17 cellular contexts compared by ENCODE assay signal in genomic region chr4:96175871-96176270, GRCh38.
DNase-seq lines count a peak whose midpoint lies in the region; ATAC-seq, FAIRE-seq and TF ChIP-seq lines count a peak whose summit lies in the region.
"Had no signal": no experiment of that assay in that cellular context is flagged by ENCODE, and none has a peak within 500 bp of the region (broad histone marks: within the 10 kb centered on the region; RNA-seq: fewer than 3 reads in every experiment).

No MANE protein-coding gene starts in this region.

- H3K4me1 ChIP-seq in HCT116 (ENCODE audit: control insufficient read depth in 1 of 2, insufficient read depth in 2 of 2, low read length in 2 of 2) = no peaks in the 10 kb centered on the region
- no peaks in the 10 kb centered on the region for H3K4me1 ChIP-seq in H1 (replicated peaks in 1 of 4; ENCODE audit: control insufficient read depth in 3 of 4, insufficient read depth in 4 of 4, low read length in 3 of 4)
- H3K4me1 ChIP-seq in GM23338 (ENCODE audit: insufficient read depth) = no peaks in the 10 kb centered on the region

- no peaks in the 10 kb centered on the region for H3K27me3 ChIP-seq in HCT116 (ENCODE audit: insufficient read depth, low read length)
- no peaks in the 10 kb centered on the region for H3K27me3 ChIP-seq in H1 (replicated peaks in 1 of 4; ENCODE audit: control insufficient read depth in 3 of 4, extremely low read depth in 1 of 4, insufficient read depth in 3 of 4, low read length in 3 of 4)
- H3K27me3 ChIP-seq in GM23338 (ENCODE audit: insufficient read depth) = no peaks in the 10 kb centered on the region

- H3K4me3 ChIP-seq in HCT116 (replicated peaks in 1 of 2; ENCODE audit: low read depth in 1 of 2, low read length in 2 of 2) (no peak overlapping the region), H1 (ENCODE audit: extremely low read depth in 1 of 4, insufficient read depth in 2 of 4, low read depth in 3 of 4, low read length in 4 of 4) (no peak overlapping the region), GM23338 (no peak overlapping the region)
- H3K4me3 ChIP-seq: GM12878 had no signal

- 0 out of 2 replicates have a peak, but pooled peaks cover 3% of the 10 kb centered on the region for H3K9me2 ChIP-seq in HCT116 (ENCODE audit: insufficient read depth)
- H3K9me2 ChIP-seq in GM23338 (ENCODE audit: insufficient read depth) = no peaks in the 10 kb centered on the region

- H2BK20ac ChIP-seq in H1 (ENCODE audit: low read length) = no peak overlapping the region

- H3K23me2 ChIP-seq in H1 (ENCODE audit: low read depth, low read length) = no peaks in the 10 kb centered on the region

- H3K4me3 Mint-ChIP-seq in GM23338 = no peak overlapping the region
- H3K4me3 Mint-ChIP-seq: B cell; CD4-positive, alpha-beta T cell; IgD-negative memory B cell had no signal

- no peak for TF ChIP-seq EP300 in H1 (IDR thresholded peaks at IDR 0.05; ENCODE audit: borderline replicate concordance in 1 of 2, low read depth in 2 of 2, low read length in 2 of 2)

- no peak overlapping the region for H2BK5ac ChIP-seq in H1 (ENCODE audit: low read depth, low read length)

- RAD21 ChIA-PET in HCT116 (lab: Charles Lee; ENCODE audit: low non-redundant PET in 1 of 2, low total read pairs in 2 of 2, uncharacterized antibody in 2 of 2, unreplicated experiment in 2 of 2) = no interaction called here

- H4K20me1 ChIP-seq in HCT116 (ENCODE audit: insufficient read depth) (no peaks in the 10 kb centered on the region), H1 (replicated peaks in 1 of 2; ENCODE audit: control insufficient read depth in 1 of 2, insufficient read depth in 2 of 2, low read length in 2 of 2) (no peaks in the 10 kb centered on the region), GM23338 (replicated peaks; ENCODE audit: insufficient read depth) (no peaks in the 10 kb centered on the region)

- FAIRE-seq in H1 (lab: Jason Lieb, UNC) = no peak
- FAIRE-seq: A204.1, GM12878, GM19239 had no signal

- TF ChIP-seq POLR2A in HCT116 (IDR thresholded peaks at IDR 0.05; ENCODE audit: borderline replicate concordance, extremely low read depth, insufficient read depth, insufficient read length) (no peak), H1 (IDR thresholded peaks at IDR 0.05; ENCODE audit: control extremely low read depth in 1 of 2, low read depth in 2 of 2, low read length in 2 of 2) (no peak)

- H3K27ac Mint-ChIP-seq in GM23338 = no peak overlapping the region
- H3K27ac Mint-ChIP-seq: B cell; CD4-positive, alpha-beta T cell; IgD-negative memory B cell had no signal

- H3K27me3 Mint-ChIP-seq in GM23338 (ENCODE audit: insufficient read depth, low read depth, poor library complexity) = no peaks in the 10 kb centered on the region
- H3K27me3 Mint-ChIP-seq: B cell; CD4-positive, alpha-beta T cell; IgD-negative memory B cell had no signal

- no peak overlapping the region for H4K5ac ChIP-seq in H1 (ENCODE audit: insufficient read length, low read depth, low read length)

- H2BK15ac ChIP-seq in H1 (ENCODE audit: low read length) = no peak overlapping the region

- H3K23ac ChIP-seq in H1 (ENCODE audit: insufficient read length) = no peak overlapping the region

- no peak overlapping the region for H3K56ac ChIP-seq in H1 (replicated peaks; ENCODE audit: insufficient read length, low read depth, low read length)

- no peaks in the 10 kb centered on the region for H3K79me2 ChIP-seq in HCT116 (ENCODE audit: insufficient read depth, low read length)
- no peaks in the 10 kb centered on the region for H3K79me2 ChIP-seq in H1 (ENCODE audit: control insufficient read depth in 1 of 2, insufficient read depth in 2 of 2, low read length in 2 of 2)
- H3K79me2 ChIP-seq in GM23338 (replicated peaks; ENCODE audit: insufficient read depth) = no peaks in the 10 kb centered on the region

- H2BK120ac ChIP-seq in H1 (replicated peaks; ENCODE audit: low read depth, low read length) = no peak overlapping the region

- ATAC-seq in HCT116 = no peak
- no peak for ATAC-seq in GM19467 (IDR thresholded peaks at IDR 0.05; ENCODE audit: unreplicated experiment)
- ATAC-seq in GM23338 = no peak
- ATAC-seq: GM12878 had no signal

- intact Hi-C loops in HCT116 (cut with micrococcal nuclease) = no loop called here

- WGBS in H1 (ENCODE audit: extremely low coverage in 1 of 2, insufficient coverage in 1 of 2, insufficient read length in 1 of 2, insufficient replicate concordance in 2 of 2, low coverage in 1 of 2, low lambda C conversion rate in 2 of 2, missing lambda C conversion rate in 1 of 2), 2 experiments = 85% methylated on average over 4 of the region's 4 CpGs; no CpG with 5 or more reads in 1 of the 2 experiments

- H2AK5ac ChIP-seq in H1 (ENCODE audit: low read depth, low read length) = no peak overlapping the region

- no peak overlapping the region for H3K14ac ChIP-seq in H1 (ENCODE audit: insufficient read length)

- no peaks in the 10 kb centered on the region for H3K4me1 Mint-ChIP-seq in GM23338
- H3K4me1 Mint-ChIP-seq: B cell, IgD-negative memory B cell had no signal

- TF ChIP-seq CTCF in HCT116 (IDR thresholded peaks at IDR 0.05 in 2 of 3, conservative IDR thresholded peaks at IDR 0.05 in 1 of 3; ENCODE audit: borderline replicate concordance in 1 of 3, insufficient read depth in 1 of 3, low read depth in 2 of 3, low read length in 2 of 3) (no peak), RWPE1 (conservative IDR thresholded peaks at IDR 0.05; ENCODE audit: low read depth) (no peak), H1 (IDR thresholded peaks at IDR 0.05; ENCODE audit: control extremely low read depth in 1 of 3, insufficient read depth in 1 of 3, low read depth in 1 of 3, low read length in 3 of 3) (no peak), GM23338 (conservative IDR thresholded peaks at IDR 0.05; ENCODE audit: low read depth in 2 of 2) (no peak)

- H3K4ac ChIP-seq in H1 (replicated peaks; ENCODE audit: insufficient read length, low read depth, low read length) = no peak overlapping the region

- H4K91ac ChIP-seq in H1 (replicated peaks; ENCODE audit: insufficient read length, low read length) = no peak overlapping the region

- H3K27ac ChIP-seq in HCT116 (ENCODE audit: low read depth, low read length) = no peak overlapping the region
- H3K27ac ChIP-seq in RWPE1 = no peak overlapping the region
- H3K27ac ChIP-seq in H1 (ENCODE audit: low read depth, low read length) = no peak overlapping the region
- no peak overlapping the region for H3K27ac ChIP-seq in GM23338 (ENCODE audit: low read depth)

- no peaks in the 10 kb centered on the region for H3K9me3 Mint-ChIP-seq in GM23338
- H3K9me3 Mint-ChIP-seq: CD4-positive, alpha-beta T cell; IgD-negative memory B cell had no signal

- H3K4me2 ChIP-seq in HCT116 (ENCODE audit: low read length) (no peak overlapping the region), H1 (ENCODE audit: insufficient read depth in 1 of 2, low read depth in 2 of 2, low read length in 2 of 2) (no peak overlapping the region), GM23338 (no peak overlapping the region)

- no peaks in the 10 kb centered on the region for H3K36me3 Mint-ChIP-seq in GM23338 (ENCODE audit: low read depth)
- H3K36me3 Mint-ChIP-seq: IgD-negative memory B cell had no signal

- no peaks in the 10 kb centered on the region for H3F3A ChIP-seq in GM23338 (replicated peaks; ENCODE audit: low read depth)

- DNase-seq in HCT116 (ENCODE audit: low read depth, low spot score) (no peak), RWPE1 (ENCODE audit: low spot score) (peak; percentile 0), H1 (ENCODE audit: low read depth in 1 of 2, low spot score in 2 of 2) (no peak), kidney tubule cell (ENCODE audit: low spot score) (peak; percentile 3), GM23338 (ENCODE audit: low spot score) (no peak), NCI-H82 (lab: John Stamatoyannopoulos, UW) (no peak)
- DNase-seq: C1 segment of cervical spinal cord; Calu3; CD4-positive, alpha-beta T cell; DMS 273 treated with DMSO at 0.1 percent for 48 hours; H7 had no signal

- no peaks in the 10 kb centered on the region for H3K9me3 ChIP-seq in HCT116 (ENCODE audit: control insufficient read depth in 1 of 2, insufficient read depth in 1 of 2, low read depth in 1 of 2, low read length in 2 of 2)
- H3K9me3 ChIP-seq in H1 (ENCODE audit: insufficient read depth in 2 of 2, low read depth in 1 of 2, low read length in 1 of 2) = no peaks in the 10 kb centered on the region

- H3K36me3 ChIP-seq in HCT116 (ENCODE audit: control insufficient read depth in 1 of 2, insufficient read depth in 2 of 2, low read length in 2 of 2) (no peaks in the 10 kb centered on the region), H1 (ENCODE audit: control insufficient read depth in 2 of 4, insufficient read depth in 4 of 4, low read length in 3 of 4) (no peaks in the 10 kb centered on the region), GM23338 (ENCODE audit: insufficient read depth) (no peaks in the 10 kb centered on the region)

- H4K8ac ChIP-seq in H1 (ENCODE audit: extremely low read depth, insufficient read depth, low read length) = no peak overlapping the region

- no peak overlapping the region for H3K18ac ChIP-seq in H1 (ENCODE audit: extremely low read depth, low read length)

- no TSS peak for BruUV-seq in HCT116 (replicated peaks; lab: Mats Ljungman, UMichigan)

- CTCF ChIA-PET in HCT116 (lab: Charles Lee) = no interaction called here
- CTCF ChIA-PET in RWPE1 (lab: Yijun Ruan, JAX) = no interaction called here
- CTCF ChIA-PET in H1 (lab: Charles Lee; ENCODE audit: partially characterized antibody) = no interaction called here

- no peaks in the 10 kb centered on the region for H3K79me1 ChIP-seq in H1 (ENCODE audit: low read depth, low read length)

- H3K9ac ChIP-seq in HCT116 (ENCODE audit: low read length) = no peak overlapping the region
- no peak overlapping the region for H3K9ac ChIP-seq in H1 (replicated peaks in 1 of 4; ENCODE audit: extremely low read depth in 1 of 4, low read depth in 3 of 4, low read length in 3 of 4)

- peak overlapping the region; percentile 13 for H2AFZ ChIP-seq in HCT116 (ENCODE audit: low read depth, low read length, poor library complexity, severe bottlenecking)
- 0 out of 2 replicates have a peak overlapping the region, but pooled peaks have one; percentile 34 for H2AFZ ChIP-seq in H1 (ENCODE audit: low read length)
- H2AFZ ChIP-seq in GM23338 = no peak overlapping the region

- TF ChIP-seq RAD21 in HCT116 (IDR thresholded peaks at IDR 0.05; ENCODE audit: low read depth) (no peak), H1 (IDR thresholded peaks at IDR 0.05 in 1 of 2, conservative IDR thresholded peaks at IDR 0.05 in 1 of 2; ENCODE audit: low read depth in 2 of 2, low read length in 2 of 2) (no peak)

- no peak overlapping the region for H2BK12ac ChIP-seq in H1 (ENCODE audit: low read depth, low read length)

- POLR2A ChIA-PET in HCT116 (lab: Charles Lee) (no interaction called here), RWPE1 (lab: Yijun Ruan, JAX; ENCODE audit: low non-redundant PET) (no interaction called here), H1 (lab: Charles Lee; ENCODE audit: partially characterized antibody) (no interaction called here)

TF ChIP-seq in HCT116, 20 proteins besides CTCF, POLR2A, EP300 and RAD21 (continues in another document):
- no peak for TF ChIP-seq FOSL1 (IDR thresholded peaks at IDR 0.05; ENCODE audit: low read depth)

TF ChIP-seq in H1, 55 proteins besides CTCF, POLR2A, EP300 and RAD21 (continues in another document):
- TF ChIP-seq YY1 (IDR thresholded peaks at IDR 0.05; ENCODE audit: low read depth, low read length) = no peak
- no peak for TF ChIP-seq POU5F1 (IDR thresholded peaks at IDR 0.05; ENCODE audit: low read depth, low read length)

TF ChIP-seq in GM23338, 12 proteins besides CTCF, POLR2A, EP300 and RAD21 (continues in another document):
- TF ChIP-seq STAT1 (IDR thresholded peaks at IDR 0.05; ENCODE audit: unreplicated experiment) = no peak
- TF ChIP-seq ZNF331 (CRISPR knock-in tag; IDR thresholded peaks at IDR 0.05; ENCODE audit: low read depth) = no peak

Comparison
In these comparisons a context has a peak if more than half of its experiments do, and no peak if none do; other contexts are left out.
1. DNase-seq: peak in RWPE1 (single experiment) and kidney tubule cell (single experiment); none in HCT116 (single experiment), H1 (0 of 2), GM23338 (single experiment) and NCI-H82 (single experiment).